Comparison of ENCODE assay signal across 1 cellular context in genomic region chr20:47356526-47357295, GRCh38.
TF ChIP-seq lines count a peak whose summit lies in the region.

Gene ZMYND8, minus strand, starts transcription at chr20:47356699. Its CDS starts 29 bp downstream, at chr20:47356670.

TF ChIP-seq in HepG2, 621 proteins besides CTCF, POLR2A, EP300 and RAD21 (continued from another document and continues in another):
- no peak for TF ChIP-seq NFIC (IDR thresholded peaks at IDR 0.05; ENCODE audit: low read length)
- peak; percentile 97 for TF ChIP-seq NFYB (CRISPR knock-in tag; IDR thresholded peaks at IDR 0.05)
- 0 out of 2 replicates have a peak, but pooled peaks have one; percentile 3 for TF ChIP-seq ZNF556 (CRISPR knock-in tag; IDR thresholded peaks at IDR 0.05; ENCODE audit: borderline replicate concordance)
- TF ChIP-seq NR2C2 (CRISPR knock-in tag; IDR thresholded peaks at IDR 0.05; ENCODE audit: borderline replicate concordance), result no peak
- peak; percentile 77; the same call in 1 of the 2 replicates for TF ChIP-seq ZNF788 (CRISPR knock-in tag; IDR thresholded peaks at IDR 0.05; ENCODE audit: borderline replicate concordance)
- no peak for TF ChIP-seq ZIK1 (CRISPR knock-in tag; IDR thresholded peaks at IDR 0.05; ENCODE audit: borderline replicate concordance, low read depth)
- 0 out of 2 replicates have a peak, but pooled peaks have one; percentile 8 for TF ChIP-seq BCL6 (CRISPR knock-in tag; IDR thresholded peaks at IDR 0.05)
- TF ChIP-seq ZNF792 (CRISPR knock-in tag; IDR thresholded peaks at IDR 0.05), result no peak; the same call in 1 of the 2 replicates
- no peak for TF ChIP-seq RBM22 (optimal IDR thresholded peaks at IDR 0.05; ENCODE audit: low read length)
- no peak for TF ChIP-seq UBTF (CRISPR knock-in tag; IDR thresholded peaks at IDR 0.05)
- TF ChIP-seq SMAD1 (CRISPR knock-in tag; IDR thresholded peaks at IDR 0.05; ENCODE audit: borderline replicate concordance, low read depth), result no peak; the same call in 1 of the 2 replicates
- no peak for TF ChIP-seq ZNF629 (CRISPR knock-in tag; conservative IDR thresholded peaks at IDR 0.05)
- TF ChIP-seq, protein P1, sequence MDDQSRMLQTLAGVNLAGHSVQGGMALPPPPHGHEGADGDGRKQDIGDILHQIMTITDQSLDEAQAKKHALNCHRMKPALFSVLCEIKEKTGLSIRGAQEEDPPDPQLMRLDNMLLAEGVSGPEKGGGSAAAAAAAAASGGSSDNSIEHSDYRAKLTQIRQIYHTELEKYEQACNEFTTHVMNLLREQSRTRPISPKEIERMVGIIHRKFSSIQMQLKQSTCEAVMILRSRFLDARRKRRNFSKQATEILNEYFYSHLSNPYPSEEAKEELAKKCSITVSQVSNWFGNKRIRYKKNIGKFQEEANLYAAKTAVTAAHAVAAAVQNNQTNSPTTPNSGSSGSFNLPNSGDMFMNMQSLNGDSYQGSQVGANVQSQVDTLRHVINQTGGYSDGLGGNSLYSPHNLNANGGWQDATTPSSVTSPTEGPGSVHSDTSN (CRISPR knock-in tag; IDR thresholded peaks at IDR 0.05; ENCODE audit: borderline replicate concordance), result no peak
- no peak for TF ChIP-seq ATF7-NPFF (CRISPR knock-in tag; IDR thresholded peaks at IDR 0.05; ENCODE audit: low read depth)
- no peak for TF ChIP-seq ZXDC (CRISPR knock-in tag; IDR thresholded peaks at IDR 0.05)
- TF ChIP-seq ZNF546 (CRISPR knock-in tag; conservative IDR thresholded peaks at IDR 0.05), result peak; percentile 32; the same call in 1 of the 2 replicates
- TF ChIP-seq ZNF850 (CRISPR knock-in tag; conservative IDR thresholded peaks at IDR 0.05), result 0 out of 2 replicates have a peak, but pooled peaks have one; percentile 30
- TF ChIP-seq ZNF124 (CRISPR knock-in tag; IDR thresholded peaks at IDR 0.05), result no peak
- TF ChIP-seq ZNF672 (CRISPR knock-in tag; IDR thresholded peaks at IDR 0.05), result no peak
- TF ChIP-seq SPEN (CRISPR knock-in tag; IDR thresholded peaks at IDR 0.05; ENCODE audit: low read depth), result no peak
- TF ChIP-seq, protein P2, sequence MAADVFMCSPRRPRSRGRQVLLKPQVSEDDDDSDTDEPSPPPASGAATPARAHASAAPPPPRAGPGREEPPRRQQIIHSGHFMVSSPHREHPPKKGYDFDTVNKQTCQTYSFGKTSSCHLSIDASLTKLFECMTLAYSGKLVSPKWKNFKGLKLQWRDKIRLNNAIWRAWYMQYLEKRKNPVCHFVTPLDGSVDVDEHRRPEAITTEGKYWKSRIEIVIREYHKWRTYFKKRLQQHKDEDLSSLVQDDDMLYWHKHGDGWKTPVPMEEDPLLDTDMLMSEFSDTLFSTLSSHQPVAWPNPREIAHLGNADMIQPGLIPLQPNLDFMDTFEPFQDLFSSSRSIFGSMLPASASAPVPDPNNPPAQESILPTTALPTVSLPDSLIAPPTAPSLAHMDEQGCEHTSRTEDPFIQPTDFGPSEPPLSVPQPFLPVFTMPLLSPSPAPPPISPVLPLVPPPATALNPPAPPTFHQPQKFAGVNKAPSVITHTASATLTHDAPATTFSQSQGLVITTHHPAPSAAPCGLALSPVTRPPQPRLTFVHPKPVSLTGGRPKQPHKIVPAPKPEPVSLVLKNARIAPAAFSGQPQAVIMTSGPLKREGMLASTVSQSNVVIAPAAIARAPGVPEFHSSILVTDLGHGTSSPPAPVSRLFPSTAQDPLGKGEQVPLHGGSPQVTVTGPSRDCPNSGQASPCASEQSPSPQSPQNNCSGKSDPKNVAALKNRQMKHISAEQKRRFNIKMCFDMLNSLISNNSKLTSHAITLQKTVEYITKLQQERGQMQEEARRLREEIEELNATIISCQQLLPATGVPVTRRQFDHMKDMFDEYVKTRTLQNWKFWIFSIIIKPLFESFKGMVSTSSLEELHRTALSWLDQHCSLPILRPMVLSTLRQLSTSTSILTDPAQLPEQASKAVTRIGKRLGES (CRISPR knock-in tag; IDR thresholded peaks at IDR 0.05; ENCODE audit: borderline replicate concordance), result no peak
- TF ChIP-seq ZNF724P (CRISPR knock-in tag; IDR thresholded peaks at IDR 0.05; ENCODE audit: borderline replicate concordance), result no peak
- TF ChIP-seq CHD4 (IDR thresholded peaks at IDR 0.05; ENCODE audit: borderline replicate concordance, low read length), result no peak
- no peak for TF ChIP-seq GFI1 (CRISPR knock-in tag; IDR thresholded peaks at IDR 0.05; ENCODE audit: borderline replicate concordance)
- no peak for TF ChIP-seq ZNF615 (CRISPR knock-in tag; IDR thresholded peaks at IDR 0.05; ENCODE audit: borderline replicate concordance)
- TF ChIP-seq HCFC1 (IDR thresholded peaks at IDR 0.05; ENCODE audit: low read depth, low read length), result no peak
- TF ChIP-seq, protein P3, sequence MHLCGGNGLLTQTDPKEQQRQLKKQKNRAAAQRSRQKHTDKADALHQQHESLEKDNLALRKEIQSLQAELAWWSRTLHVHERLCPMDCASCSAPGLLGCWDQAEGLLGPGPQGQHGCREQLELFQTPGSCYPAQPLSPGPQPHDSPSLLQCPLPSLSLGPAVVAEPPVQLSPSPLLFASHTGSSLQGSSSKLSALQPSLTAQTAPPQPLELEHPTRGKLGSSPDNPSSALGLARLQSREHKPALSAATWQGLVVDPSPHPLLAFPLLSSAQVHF (CRISPR knock-in tag; IDR thresholded peaks at IDR 0.05), result no peak
- no peak for TF ChIP-seq HNRNPK (IDR thresholded peaks at IDR 0.05; ENCODE audit: low read depth, low read length, poor library complexity, severe bottlenecking)
- no peak for TF ChIP-seq SCMH1 (CRISPR knock-in tag; IDR thresholded peaks at IDR 0.05; ENCODE audit: borderline replicate concordance)
- peak; percentile 88 for TF ChIP-seq POLR2G (IDR thresholded peaks at IDR 0.05; ENCODE audit: low read depth, low read length)
- TF ChIP-seq MAF1 (CRISPR knock-in tag; IDR thresholded peaks at IDR 0.05; ENCODE audit: borderline replicate concordance), result no peak
- no peak for TF ChIP-seq CEBPB (IDR thresholded peaks at IDR 0.05; ENCODE audit: borderline replicate concordance, low read depth, low read length)
- TF ChIP-seq BRD4 (CRISPR knock-in tag; IDR thresholded peaks at IDR 0.05), result no peak; the same call in none of the 2 replicates
- no peak for TF ChIP-seq MBNL3 (CRISPR knock-in tag; conservative IDR thresholded peaks at IDR 0.05)
- no peak; the same call in 1 of the 2 replicates for TF ChIP-seq ZNF34 (CRISPR knock-in tag; IDR thresholded peaks at IDR 0.05; ENCODE audit: borderline replicate concordance)
- TF ChIP-seq TBX2 (CRISPR knock-in tag; IDR thresholded peaks at IDR 0.05; ENCODE audit: borderline replicate concordance), result peak; percentile 58; the same call in 1 of the 2 replicates
- TF ChIP-seq CREM (IDR thresholded peaks at IDR 0.05), result peak; percentile 67
- no peak for TF ChIP-seq CREM (CRISPR knock-in tag; IDR thresholded peaks at IDR 0.05)
- TF ChIP-seq, protein P4, sequence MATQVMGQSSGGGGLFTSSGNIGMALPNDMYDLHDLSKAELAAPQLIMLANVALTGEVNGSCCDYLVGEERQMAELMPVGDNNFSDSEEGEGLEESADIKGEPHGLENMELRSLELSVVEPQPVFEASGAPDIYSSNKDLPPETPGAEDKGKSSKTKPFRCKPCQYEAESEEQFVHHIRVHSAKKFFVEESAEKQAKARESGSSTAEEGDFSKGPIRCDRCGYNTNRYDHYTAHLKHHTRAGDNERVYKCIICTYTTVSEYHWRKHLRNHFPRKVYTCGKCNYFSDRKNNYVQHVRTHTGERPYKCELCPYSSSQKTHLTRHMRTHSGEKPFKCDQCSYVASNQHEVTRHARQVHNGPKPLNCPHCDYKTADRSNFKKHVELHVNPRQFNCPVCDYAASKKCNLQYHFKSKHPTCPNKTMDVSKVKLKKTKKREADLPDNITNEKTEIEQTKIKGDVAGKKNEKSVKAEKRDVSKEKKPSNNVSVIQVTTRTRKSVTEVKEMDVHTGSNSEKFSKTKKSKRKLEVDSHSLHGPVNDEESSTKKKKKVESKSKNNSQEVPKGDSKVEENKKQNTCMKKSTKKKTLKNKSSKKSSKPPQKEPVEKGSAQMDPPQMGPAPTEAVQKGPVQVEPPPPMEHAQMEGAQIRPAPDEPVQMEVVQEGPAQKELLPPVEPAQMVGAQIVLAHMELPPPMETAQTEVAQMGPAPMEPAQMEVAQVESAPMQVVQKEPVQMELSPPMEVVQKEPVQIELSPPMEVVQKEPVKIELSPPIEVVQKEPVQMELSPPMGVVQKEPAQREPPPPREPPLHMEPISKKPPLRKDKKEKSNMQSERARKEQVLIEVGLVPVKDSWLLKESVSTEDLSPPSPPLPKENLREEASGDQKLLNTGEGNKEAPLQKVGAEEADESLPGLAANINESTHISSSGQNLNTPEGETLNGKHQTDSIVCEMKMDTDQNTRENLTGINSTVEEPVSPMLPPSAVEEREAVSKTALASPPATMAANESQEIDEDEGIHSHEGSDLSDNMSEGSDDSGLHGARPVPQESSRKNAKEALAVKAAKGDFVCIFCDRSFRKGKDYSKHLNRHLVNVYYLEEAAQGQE (IDR thresholded peaks at IDR 0.05; ENCODE audit: borderline replicate concordance in 1 of 2, low read depth in 1 of 2, low read length in 2 of 2), result peak in 1 of 2 experiments; percentile 16; a peak in 1 of 4 replicates
- no peak for TF ChIP-seq SYNCRIP (IDR thresholded peaks at IDR 0.05; ENCODE audit: insufficient read depth, low read depth, low read length)
- TF ChIP-seq, protein P5, sequence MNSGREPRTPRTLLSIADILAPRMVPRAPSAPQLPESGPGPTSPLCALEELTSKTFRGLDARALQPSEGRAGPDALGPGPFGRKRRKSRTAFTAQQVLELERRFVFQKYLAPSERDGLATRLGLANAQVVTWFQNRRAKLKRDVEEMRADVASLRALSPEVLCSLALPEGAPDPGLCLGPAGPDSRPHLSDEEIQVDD (CRISPR knock-in tag; IDR thresholded peaks at IDR 0.05; ENCODE audit: borderline replicate concordance), result no peak
- TF ChIP-seq PAX8 (CRISPR knock-in tag; IDR thresholded peaks at IDR 0.05; ENCODE audit: borderline replicate concordance), result peak; percentile 23; the same call in 1 of the 2 replicates
- TF ChIP-seq ZNF674 (CRISPR knock-in tag; IDR thresholded peaks at IDR 0.05; ENCODE audit: low read depth), result 0 out of 2 replicates have a peak, but pooled peaks have one; percentile 30
- TF ChIP-seq ZNF501 (CRISPR knock-in tag; IDR thresholded peaks at IDR 0.05), result no peak; the same call in 1 of the 2 replicates
- no peak for TF ChIP-seq SMAD9 (CRISPR knock-in tag; IDR thresholded peaks at IDR 0.05)
- no peak; the same call in 1 of the 2 replicates for TF ChIP-seq ZNF543 (CRISPR knock-in tag; IDR thresholded peaks at IDR 0.05)
- TF ChIP-seq ZNF317 (CRISPR knock-in tag; IDR thresholded peaks at IDR 0.05), result peak; percentile 84
- TF ChIP-seq, protein P6, sequence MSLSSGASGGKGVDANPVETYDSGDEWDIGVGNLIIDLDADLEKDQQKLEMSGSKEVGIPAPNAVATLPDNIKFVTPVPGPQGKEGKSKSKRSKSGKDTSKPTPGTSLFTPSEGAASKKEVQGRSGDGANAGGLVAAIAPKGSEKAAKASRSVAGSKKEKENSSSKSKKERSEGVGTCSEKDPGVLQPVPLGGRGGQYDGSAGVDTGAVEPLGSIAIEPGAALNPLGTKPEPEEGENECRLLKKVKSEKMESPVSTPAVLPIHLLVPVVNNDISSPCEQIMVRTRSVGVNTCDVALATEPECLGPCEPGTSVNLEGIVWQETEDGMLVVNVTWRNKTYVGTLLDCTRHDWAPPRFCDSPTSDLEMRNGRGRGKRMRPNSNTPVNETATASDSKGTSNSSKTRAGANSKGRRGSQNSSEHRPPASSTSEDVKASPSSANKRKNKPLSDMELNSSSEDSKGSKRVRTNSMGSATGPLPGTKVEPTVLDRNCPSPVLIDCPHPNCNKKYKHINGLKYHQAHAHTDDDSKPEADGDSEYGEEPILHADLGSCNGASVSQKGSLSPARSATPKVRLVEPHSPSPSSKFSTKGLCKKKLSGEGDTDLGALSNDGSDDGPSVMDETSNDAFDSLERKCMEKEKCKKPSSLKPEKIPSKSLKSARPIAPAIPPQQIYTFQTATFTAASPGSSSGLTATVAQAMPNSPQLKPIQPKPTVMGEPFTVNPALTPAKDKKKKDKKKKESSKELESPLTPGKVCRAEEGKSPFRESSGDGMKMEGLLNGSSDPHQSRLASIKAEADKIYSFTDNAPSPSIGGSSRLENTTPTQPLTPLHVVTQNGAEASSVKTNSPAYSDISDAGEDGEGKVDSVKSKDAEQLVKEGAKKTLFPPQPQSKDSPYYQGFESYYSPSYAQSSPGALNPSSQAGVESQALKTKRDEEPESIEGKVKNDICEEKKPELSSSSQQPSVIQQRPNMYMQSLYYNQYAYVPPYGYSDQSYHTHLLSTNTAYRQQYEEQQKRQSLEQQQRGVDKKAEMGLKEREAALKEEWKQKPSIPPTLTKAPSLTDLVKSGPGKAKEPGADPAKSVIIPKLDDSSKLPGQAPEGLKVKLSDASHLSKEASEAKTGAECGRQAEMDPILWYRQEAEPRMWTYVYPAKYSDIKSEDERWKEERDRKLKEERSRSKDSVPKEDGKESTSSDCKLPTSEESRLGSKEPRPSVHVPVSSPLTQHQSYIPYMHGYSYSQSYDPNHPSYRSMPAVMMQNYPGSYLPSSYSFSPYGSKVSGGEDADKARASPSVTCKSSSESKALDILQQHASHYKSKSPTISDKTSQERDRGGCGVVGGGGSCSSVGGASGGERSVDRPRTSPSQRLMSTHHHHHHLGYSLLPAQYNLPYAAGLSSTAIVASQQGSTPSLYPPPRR (CRISPR knock-in tag; IDR thresholded peaks at IDR 0.05; ENCODE audit: borderline replicate concordance), result no peak
